ENCODE assay signal across 7 cellular contexts in the genomic region with DNA sequence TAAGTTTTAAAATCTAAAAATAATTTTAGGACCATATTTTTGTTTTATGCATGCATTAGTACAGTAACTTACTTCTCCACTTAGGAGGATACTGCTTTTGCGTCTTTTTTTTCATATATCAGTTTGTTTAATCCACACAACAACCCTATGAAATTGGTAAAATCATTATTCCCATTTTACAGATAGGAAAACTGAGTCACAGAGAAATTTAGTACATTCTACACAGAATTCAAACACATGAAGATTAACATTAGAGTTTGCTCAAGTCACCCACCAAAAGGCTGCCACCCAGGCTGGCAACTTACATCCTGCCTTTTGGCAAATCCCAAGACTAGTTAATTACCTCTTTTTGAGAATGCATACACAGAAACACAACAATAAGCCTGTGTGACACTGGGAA.
"Had no signal": no experiment of that assay in that cellular context is flagged by ENCODE, and none has a peak within 500 bp of the region (broad histone marks: within the 10 kb centered on the region; RNA-seq: fewer than 3 reads in every experiment).

No MANE protein-coding gene starts in this region.

- DNase-seq: GOT3, H9, HCEC 1CT, IMR-90, KBM-7 had no signal

- FAIRE-seq: H54 had no signal

- H3K4me3 Mint-ChIP-seq: H9 had no signal

- H3K9ac ChIP-seq: KMS-11 had no signal

- H3K27ac ChIP-seq: KMS-11 had no signal

- H3K4me2 ChIP-seq: KMS-11 had no signal
